ENCODE assay signal across 22 cellular contexts in the genomic region with DNA sequence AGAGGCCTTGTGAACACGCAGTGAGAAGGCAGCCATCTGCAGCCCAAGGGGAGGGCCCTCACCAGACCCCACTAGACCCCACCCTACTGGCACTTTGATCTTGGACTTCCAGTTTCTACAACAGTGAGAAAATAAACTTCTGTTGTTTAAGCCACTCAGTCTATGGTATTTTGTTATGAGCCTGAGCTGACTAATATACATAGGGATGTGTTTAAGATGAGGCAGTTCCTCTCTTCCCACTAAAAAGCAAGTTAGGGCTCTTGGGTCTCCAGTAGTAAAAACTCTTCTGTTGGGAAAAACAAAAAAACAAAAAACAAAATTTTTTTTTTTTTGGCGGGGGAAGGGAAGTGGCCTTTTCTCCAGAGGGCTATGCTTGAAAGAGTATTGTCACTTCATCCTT.
"Had no signal": no experiment of that assay in that cellular context is flagged by ENCODE, and none has a peak within 500 bp of the region (broad histone marks: within the 10 kb centered on the region; RNA-seq: fewer than 3 reads in every experiment).

No MANE protein-coding gene starts in this region.

- H3K27me3 Mint-ChIP-seq: activated CD4-positive, alpha-beta T cell treated with anti-CD3 and anti-CD28 coated beads, Interleukin-2, amount 10 ng/mL, durations not matched to agents 7 days and 5 days; activated naive CD8-positive, alpha-beta T cell treated with anti-CD3 and anti-CD28 coated beads for 36 hours; central memory CD8-positive, alpha-beta T cell; naive B cell had no signal

- H3K9me3 Mint-ChIP-seq: activated CD4-positive, alpha-beta T cell treated with anti-CD3 and anti-CD28 coated beads, Interleukin-2, amount 10 ng/mL, durations not matched to agents 7 days and 5 days; activated naive CD8-positive, alpha-beta T cell treated with anti-CD3 and anti-CD28 coated beads for 36 hours; central memory CD8-positive, alpha-beta T cell had no signal

- FAIRE-seq: endothelial cell of umbilical vein, keratinocyte, pancreas had no signal

- DNase-seq: activated CD4-positive, alpha-beta T cell treated with anti-CD3 and anti-CD28 coated beads, Interleukin-2, amount 10 ng/mL, durations not matched to agents 7 days and 5 days; activated CD8-positive, alpha-beta memory T cell treated with anti-CD3 and anti-CD28 coated beads for 24 hours; activated gamma-delta T cell treated with Interleukin-2 at 50 U/mL for 16 hours; activated naive CD8-positive, alpha-beta T cell treated with anti-CD3 and anti-CD28 coated beads for 36 hours; amygdala; brain microvascular endothelial cell; effector CD4-positive, alpha-beta T cell; esophagus squamous epithelium; naive B cell; pancreas; stimulated activated CD4-positive, alpha-beta T cell treated with anti-CD3 and anti-CD28 coated beads, Interleukin-15, amount 100 ng/mL, for 24 hours; stimulated activated CD4-positive, alpha-beta T cell treated with anti-CD3 and anti-CD28 coated beads, Interleukin-4, amount 100 ng/mL, for 4 hours; stimulated activated CD8-positive, alpha-beta memory T cell treated with anti-CD3 and anti-CD28 coated beads, Interleukin-4, amount 100 ng/mL, for 48 hours; stimulated activated naive CD8-positive, alpha-beta T cell treated with anti-CD3 and anti-CD28 coated beads, Interleukin-15, Interleukin-2, amounts not matched to agents 100 U/mL and 50 U/mL, for 24 hours; trophoblast cell had no signal

- H3K4me1 ChIP-seq: esophagus squamous epithelium, suprapubic skin had no signal

- H3K4me3 Mint-ChIP-seq: activated CD4-positive, alpha-beta T cell treated with anti-CD3 and anti-CD28 coated beads, Interleukin-2, amount 10 ng/mL, durations not matched to agents 7 days and 5 days; activated naive CD8-positive, alpha-beta T cell treated with anti-CD3 and anti-CD28 coated beads for 36 hours; central memory CD8-positive, alpha-beta T cell; naive B cell had no signal

- H3K27ac Mint-ChIP-seq: activated CD4-positive, alpha-beta T cell treated with anti-CD3 and anti-CD28 coated beads, Interleukin-2, amount 10 ng/mL, durations not matched to agents 7 days and 5 days; activated naive CD8-positive, alpha-beta T cell treated with anti-CD3 and anti-CD28 coated beads for 36 hours had no signal

- H3K27ac ChIP-seq: brain microvascular endothelial cell, coronary artery, esophagus squamous epithelium, gastroesophageal sphincter, pancreas, suprapubic skin had no signal

- H3K4me3 ChIP-seq: coronary artery, esophagus squamous epithelium, gastroesophageal sphincter, pancreas, suprapubic skin had no signal

- ATAC-seq: gastroesophageal sphincter; left lobe of liver; pancreas; stimulated activated naive CD8-positive, alpha-beta T cell treated with anti-CD3 and anti-CD28 coated beads, Interleukin-15, Interleukin-2, amounts not matched to agents 100 U/mL and 50 U/mL, for 24 hours had no signal

- H3K36me3 ChIP-seq: brain microvascular endothelial cell, esophagus squamous epithelium, gastroesophageal sphincter, pancreas, suprapubic skin had no signal

- H3K27me3 ChIP-seq: brain microvascular endothelial cell, esophagus squamous epithelium, gastroesophageal sphincter, pancreas, suprapubic skin had no signal

- H3K9me3 ChIP-seq: esophagus squamous epithelium, gastroesophageal sphincter, pancreas, suprapubic skin had no signal
